9 cellular contexts compared by ENCODE assay signal in genomic region chr4:77418333-77418732, GRCh38.
DNase-seq lines count a peak whose midpoint lies in the region; ATAC-seq and TF ChIP-seq lines count a peak whose summit lies in the region.
"Had no signal": no experiment of that assay in that cellular context is flagged by ENCODE, and none has a peak within 500 bp of the region (broad histone marks: within the 10 kb centered on the region; RNA-seq: fewer than 3 reads in every experiment).

No MANE protein-coding gene starts in this region.

- intact Hi-C loops in CD14-positive monocyte (cut with micrococcal nuclease): no loop called here

- no peak for ATAC-seq in HG03045 (IDR thresholded peaks at IDR 0.05; ENCODE audit: unreplicated experiment)

- TF ChIP-seq CTCF in CD14-positive monocyte (IDR thresholded peaks at IDR 0.05): no peak

- no peak overlapping the region for H3K27ac Mint-ChIP-seq in CD14-positive monocyte

- peaks cover 0 to 4% (median 0%) of the 10 kb centered on the region in 3 donors for H3K27me3 Mint-ChIP-seq in CD14-positive monocyte (ENCODE audit: low read depth in 3 of 3)

- DNase-seq in SIG-M5 treated with dmso at 0.1 percent for 504 hours (lab: John Stamatoyannopoulos, UW; ENCODE audit: unreplicated experiment) (peak; percentile 33), SIG-M5 (lab: John Stamatoyannopoulos, UW) (no peak), LoVo (ENCODE audit: low spot score) (peak; percentile 16), cerebellar cortex (ENCODE audit: low spot score) (peak; percentile 6), retina (peak; percentile 8), NCI-H146 treated with DMSO at 0.1 percent for 48 hours (lab: John Stamatoyannopoulos, UW; ENCODE audit: unreplicated experiment) (no peak), CD14-positive monocyte (ENCODE audit: low spot score) (no peak)
- DNase-seq: PC-9 had no signal

- no peaks in the 10 kb centered on the region for H3K36me3 Mint-ChIP-seq in CD14-positive monocyte

- no peaks in the 10 kb centered on the region for H3K4me1 Mint-ChIP-seq in CD14-positive monocyte

- no peak overlapping the region for H3K4me3 Mint-ChIP-seq in CD14-positive monocyte

- no peaks in the 10 kb centered on the region for H3K9me3 Mint-ChIP-seq in CD14-positive monocyte

Comparison
In these comparisons a context has a peak if more than half of its experiments do, and no peak if none do; other contexts are left out.
1. DNase-seq: peak in SIG-M5 treated with dmso at 0.1 percent for 504 hours (single experiment), LoVo (single experiment), cerebellar cortex (single experiment) and retina (single experiment); none in SIG-M5 (single experiment), NCI-H146 treated with DMSO at 0.1 percent for 48 hours (single experiment) and CD14-positive monocyte (single experiment).